ENCODE assay signal across 8 cellular contexts in the genomic region with DNA sequence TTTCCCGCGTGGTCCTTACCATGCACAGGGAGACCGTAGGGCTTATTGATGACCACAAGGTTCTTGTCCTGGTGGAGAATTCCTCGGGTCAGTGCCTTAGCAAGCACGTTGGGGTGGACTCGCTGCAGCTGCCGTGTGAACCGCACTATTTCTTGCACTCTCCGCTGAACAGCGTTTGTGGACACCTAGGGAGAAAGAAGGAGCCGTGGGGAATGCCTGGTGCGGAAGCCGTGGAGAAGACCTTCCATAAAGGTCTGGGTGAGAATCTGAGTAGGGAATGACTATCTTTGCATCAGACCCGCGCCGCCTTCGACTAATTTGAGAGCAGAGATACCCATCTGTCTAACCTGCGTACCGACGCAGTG. TPM values are rescaled to one million over a fixed set of nuclear protein-coding genes. Genes with fewer than 3 reads are reported as not detected.
A peak's percentile ranks its signal among the peaks of the same experiment; 100 is the strongest.
DNase-seq lines count a peak whose midpoint lies in the region; ATAC-seq and TF ChIP-seq lines count a peak whose summit lies in the region.

No MANE protein-coding gene starts in this region.

- no peak for DNase-seq in activated T-cell treated with anti-CD3 and anti-CD28 coated beads, Interleukin-2, amount 50 U/mL, for 72 hours
- DNase-seq in activated T-cell treated with anti-CD3 and anti-CD28 coated beads for 4 hours (no peak), adipocyte (ENCODE audit: low read depth) (no peak), tibial nerve (ENCODE audit: low spot score in 2 of 2) (no peak), cerebellar cortex (ENCODE audit: low spot score) (no peak)
- DNase-seq in activated CD8-positive, alpha-beta memory T cell treated with anti-CD3 and anti-CD28 coated beads, Interleukin-2, amount 50 U/mL, for 4 hours = no peak

- peak overlapping the region; percentile 94 to 99 for H3K4me3 Mint-ChIP-seq in activated T-cell treated with anti-CD3 and anti-CD28 coated beads, Interleukin-2, amount 50 U/mL, for 72 hours

- H3K27ac Mint-ChIP-seq in activated T-cell treated with anti-CD3 and anti-CD28 coated beads, Interleukin-2, amount 50 U/mL, for 72 hours = peak overlapping the region; percentile 99

- no peak for TF ChIP-seq POLR2A in tibial nerve (IDR thresholded peaks at IDR 0.05)

- H3K27ac ChIP-seq in liver (ENCODE audit: low read depth in 1 of 2, low read length in 2 of 2) (peak overlapping the region; percentile 10 to 63), tibial nerve (peak overlapping the region in 3 of 4 donors; percentile 21 to 80 (median 76))

- no peak for TF ChIP-seq RAD21 in liver (IDR thresholded peaks at IDR 0.05)

- no peak for TF ChIP-seq EP300 in tibial nerve (IDR thresholded peaks at IDR 0.05)

- H3K9me3 ChIP-seq in adipocyte (ENCODE audit: control insufficient read depth, low read length) (no peaks in the 10 kb centered on the region), liver (ENCODE audit: control insufficient read depth in 4 of 4, low read length in 3 of 4) (no peaks in the 10 kb centered on the region), tibial nerve (no peaks in the 10 kb centered on the region)

- peaks cover 40% of the 10 kb centered on the region for H3K4me1 Mint-ChIP-seq in activated T-cell treated with anti-CD3 and anti-CD28 coated beads, Interleukin-2, amount 50 U/mL, for 72 hours (ENCODE audit: low read depth)

- WGBS in liver = 6% methylated on average over 20 of the region's 20 CpGs
- WGBS in tibial nerve, 2 donors = 5 to 6% methylated on average over 17 to 20 of the region's 20 CpGs

- H3K27me3 Mint-ChIP-seq in activated T-cell treated with anti-CD3 and anti-CD28 coated beads, Interleukin-2, amount 50 U/mL, for 72 hours (ENCODE audit: low read depth) = no peaks in the 10 kb centered on the region

- H3K36me3 Mint-ChIP-seq in activated T-cell treated with anti-CD3 and anti-CD28 coated beads, Interleukin-2, amount 50 U/mL, for 72 hours (ENCODE audit: insufficient read depth in 2 of 2) = peaks cover 2 to 15% of the 10 kb centered on the region in 2 donors

- H3K27me3 ChIP-seq in adipocyte (replicated peaks; ENCODE audit: control insufficient read depth, insufficient read depth, low read length) (no peaks in the 10 kb centered on the region), liver (ENCODE audit: control insufficient read depth in 4 of 4, insufficient read depth in 4 of 4, low read length in 3 of 4) (no peaks in the 10 kb centered on the region), tibial nerve (no peaks in the 10 kb centered on the region)

- H3K9ac ChIP-seq in adipocyte (ENCODE audit: low read length) (peak overlapping the region; percentile 93), liver (ENCODE audit: low read depth in 1 of 2, low read length in 2 of 2) (peak overlapping the region; percentile 29 to 57)

- H3K4me3 ChIP-seq in adipocyte (ENCODE audit: low read length) (peak overlapping the region; percentile 98), liver (ENCODE audit: low read depth in 1 of 3, low read length in 3 of 3) (peak overlapping the region; percentile 66 to 94 (median 85)), tibial nerve (peak overlapping the region; percentile 91 to 96 (median 94))

- peaks cover 29% of the 10 kb centered on the region for H3K4me1 ChIP-seq in adipocyte (ENCODE audit: control insufficient read depth, insufficient read depth, low read length)
- peaks cover 3 to 31% (median 28%) of the 10 kb centered on the region in 4 donors for H3K4me1 ChIP-seq in liver (ENCODE audit: control insufficient read depth in 4 of 4, insufficient read depth in 4 of 4, low read length in 3 of 4)
- peaks cover 0 to 39% (median 14%) of the 10 kb centered on the region in 4 donors for H3K4me1 ChIP-seq in tibial nerve

- H3K9me3 Mint-ChIP-seq in activated T-cell treated with anti-CD3 and anti-CD28 coated beads, Interleukin-2, amount 50 U/mL, for 72 hours = no peaks in the 10 kb centered on the region

- no peak for ATAC-seq in activated T-cell treated with anti-CD3 and anti-CD28 coated beads, Interleukin-2, amount 50 U/mL, for 72 hours (replicated peaks in 1 of 2)
- no peak for ATAC-seq in HG03025 (IDR thresholded peaks at IDR 0.05; ENCODE audit: low FRiP score, unreplicated experiment)

- TF ChIP-seq CTCF in liver (IDR thresholded peaks at IDR 0.05; ENCODE audit: low read depth, low read length, missing input control) (no peak), tibial nerve (IDR thresholded peaks at IDR 0.05) (no peak)

- peaks cover 27% of the 10 kb centered on the region for H3K36me3 ChIP-seq in adipocyte (ENCODE audit: control insufficient read depth, insufficient read depth, low read length, severe bottlenecking)
- peaks cover 2 to 14% (median 11%) of the 10 kb centered on the region in 4 donors for H3K36me3 ChIP-seq in liver (ENCODE audit: control insufficient read depth in 4 of 4, insufficient read depth in 3 of 4, low read depth in 1 of 4, low read length in 3 of 4)
- peaks cover 0 to 42% (median 0%) of the 10 kb centered on the region in 3 donors for H3K36me3 ChIP-seq in tibial nerve

TF ChIP-seq in liver, 16 proteins besides CTCF, POLR2A, EP300 and RAD21:
- TF ChIP-seq SP1 (IDR thresholded peaks at IDR 0.05) = no peak
- TF ChIP-seq, protein P1, sequence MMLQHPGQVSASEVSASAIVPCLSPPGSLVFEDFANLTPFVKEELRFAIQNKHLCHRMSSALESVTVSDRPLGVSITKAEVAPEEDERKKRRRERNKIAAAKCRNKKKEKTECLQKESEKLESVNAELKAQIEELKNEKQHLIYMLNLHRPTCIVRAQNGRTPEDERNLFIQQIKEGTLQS (IDR thresholded peaks at IDR 0.05) = no peak
- TF ChIP-seq, protein P2, sequence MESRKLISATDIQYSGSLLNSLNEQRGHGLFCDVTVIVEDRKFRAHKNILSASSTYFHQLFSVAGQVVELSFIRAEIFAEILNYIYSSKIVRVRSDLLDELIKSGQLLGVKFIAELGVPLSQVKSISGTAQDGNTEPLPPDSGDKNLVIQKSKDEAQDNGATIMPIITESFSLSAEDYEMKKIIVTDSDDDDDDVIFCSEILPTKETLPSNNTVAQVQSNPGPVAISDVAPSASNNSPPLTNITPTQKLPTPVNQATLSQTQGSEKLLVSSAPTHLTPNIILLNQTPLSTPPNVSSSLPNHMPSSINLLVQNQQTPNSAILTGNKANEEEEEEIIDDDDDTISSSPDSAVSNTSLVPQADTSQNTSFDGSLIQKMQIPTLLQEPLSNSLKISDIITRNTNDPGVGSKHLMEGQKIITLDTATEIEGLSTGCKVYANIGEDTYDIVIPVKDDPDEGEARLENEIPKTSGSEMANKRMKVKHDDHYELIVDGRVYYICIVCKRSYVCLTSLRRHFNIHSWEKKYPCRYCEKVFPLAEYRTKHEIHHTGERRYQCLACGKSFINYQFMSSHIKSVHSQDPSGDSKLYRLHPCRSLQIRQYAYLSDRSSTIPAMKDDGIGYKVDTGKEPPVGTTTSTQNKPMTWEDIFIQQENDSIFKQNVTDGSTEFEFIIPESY (IDR thresholded peaks at IDR 0.05) = no peak
- no peak for TF ChIP-seq FOXA1 (IDR thresholded peaks at IDR 0.05)
- TF ChIP-seq NR2F2 (IDR thresholded peaks at IDR 0.05) = no peak
- no peak for TF ChIP-seq FOXA2 (IDR thresholded peaks at IDR 0.05)

RNA-seq across cellular contexts. Expression of a gene that starts 0.6 kb away (rescaled TPM):
- 10 to 100 TPM; 38.7 to 41.4 TPM for total RNA-seq in activated T-cell treated with anti-CD3 and anti-CD28 coated beads, Interleukin-2, amount 50 U/mL, for 72 hours
- total RNA-seq in liver (10 to 100 TPM; 20.5 to 23.7 TPM), tibial nerve (10 to 100 TPM; 18.3 to 29.6 (median 23.3) TPM)
- 10 to 100 TPM in 1 of 2 donors, 1 to 10 TPM in 1; 9.4 to 13.8 TPM for polyA plus RNA-seq in liver

RNA-seq across cellular contexts. Expression of a gene that starts 0.7 kb away (rescaled TPM):
- 10 to 100 TPM; 11.1 to 13.2 TPM for total RNA-seq in activated T-cell treated with anti-CD3 and anti-CD28 coated beads, Interleukin-2, amount 50 U/mL, for 72 hours
- total RNA-seq in liver (10 to 100 TPM in 1 of 2 donors, 1 to 10 TPM in 1; 6.5 to 12.0 TPM), tibial nerve (10 to 100 TPM; 11.4 to 14.2 (median 11.6) TPM)
- 1 to 10 TPM; 3.7 to 6.6 TPM for polyA plus RNA-seq in liver

RNA-seq across cellular contexts. Expression of a gene that starts 57.8 kb away (rescaled TPM):
- 100 to 1,000 TPM; 118 to 136 TPM for total RNA-seq in activated T-cell treated with anti-CD3 and anti-CD28 coated beads, Interleukin-2, amount 50 U/mL, for 72 hours
- total RNA-seq in liver (100 to 1,000 TPM in 1 of 2 donors, 10 to 100 TPM in 1; 28.7 to 138 TPM), tibial nerve (10 to 100 TPM; 64.9 to 90.0 (median 80.4) TPM)
- 100 to 1,000 TPM in 1 of 2 donors, 10 to 100 TPM in 1; 66.4 to 143 TPM for polyA plus RNA-seq in liver

RNA-seq across cellular contexts. Expression of a gene that starts 58.1 kb away (rescaled TPM):
- total RNA-seq in activated T-cell treated with anti-CD3 and anti-CD28 coated beads, Interleukin-2, amount 50 U/mL, for 72 hours = 10 to 100 TPM; 35.0 to 51.9 TPM
- total RNA-seq in liver (10 to 100 TPM; 24.0 to 38.9 TPM), tibial nerve (10 to 100 TPM; 17.9 to 29.5 (median 20.4) TPM)
- polyA plus RNA-seq in liver = 10 to 100 TPM; 29.5 to 30.2 TPM
